ENCODE assay signal across 1 cellular context in genomic region chr9:126613656-126614055, GRCh38.
TF ChIP-seq lines count a peak whose summit lies in the region.

TSS of gene LMX1B (plus strand) at chr9:126613928. CDS start at chr9:126614450, 522 bp downstream.

TF ChIP-seq in HepG2, 621 proteins besides CTCF, POLR2A, EP300 and RAD21 (continued from another document):
- no peak for TF ChIP-seq USF2 (IDR thresholded peaks at IDR 0.05; ENCODE audit: low read depth, low read length)
- TF ChIP-seq USF2 (CRISPR knock-in tag; IDR thresholded peaks at IDR 0.05; ENCODE audit: borderline replicate concordance), result no peak
- TF ChIP-seq CHD2 (IDR thresholded peaks at IDR 0.05; ENCODE audit: low read depth, low read length), result peak; percentile 70
- no peak for TF ChIP-seq ELF3 (CRISPR knock-in tag; IDR thresholded peaks at IDR 0.05)
- no peak for TF ChIP-seq GABPA (IDR thresholded peaks at IDR 0.05; ENCODE audit: low read depth, low read length)
- TF ChIP-seq GABPA (CRISPR knock-in tag; IDR thresholded peaks at IDR 0.05; ENCODE audit: low read depth), result no peak
- TF ChIP-seq ZNF501 (CRISPR knock-in tag; IDR thresholded peaks at IDR 0.05), result no peak
- no peak for TF ChIP-seq TARDBP (CRISPR knock-in tag; IDR thresholded peaks at IDR 0.05)
- TF ChIP-seq ETV5 (CRISPR knock-in tag; IDR thresholded peaks at IDR 0.05; ENCODE audit: borderline replicate concordance), result 0 out of 2 replicates have a peak, but pooled peaks have one; percentile 33
- TF ChIP-seq SYNCRIP (IDR thresholded peaks at IDR 0.05; ENCODE audit: insufficient read depth, low read depth, low read length), result no peak
- no peak for TF ChIP-seq IRF2 (CRISPR knock-in tag; IDR thresholded peaks at IDR 0.05)
- TF ChIP-seq DRAP1 (CRISPR knock-in tag; IDR thresholded peaks at IDR 0.05), result no peak
- TF ChIP-seq PCBP1 (IDR thresholded peaks at IDR 0.05; ENCODE audit: borderline replicate concordance, low read depth, low read length), result 0 out of 2 replicates have a peak, but pooled peaks have one; percentile 77
- peak; percentile 24; the same call in 1 of the 2 replicates for TF ChIP-seq ZNF777 (CRISPR knock-in tag; IDR thresholded peaks at IDR 0.05)
- no peak for TF ChIP-seq HMG20B (CRISPR knock-in tag; conservative IDR thresholded peaks at IDR 0.05)
- TF ChIP-seq SIN3B (IDR thresholded peaks at IDR 0.05; ENCODE audit: low read length), result no peak
- TF ChIP-seq GABPB1 (CRISPR knock-in tag; IDR thresholded peaks at IDR 0.05), result 0 out of 2 replicates have a peak, but pooled peaks have one; percentile 33
- no peak for TF ChIP-seq ZBTB46 (CRISPR knock-in tag; IDR thresholded peaks at IDR 0.05; ENCODE audit: borderline replicate concordance)
- TF ChIP-seq ATF6 (CRISPR knock-in tag; conservative IDR thresholded peaks at IDR 0.05), result no peak
- no peak for TF ChIP-seq ZXDC (CRISPR knock-in tag; IDR thresholded peaks at IDR 0.05)
TF ChIP-seq in HepG2: peak in this region for 5.
